ENCODE assay signal across 16 cellular contexts in genomic region chr2:51782874-51783765, GRCh38.
DNase-seq lines count a peak whose midpoint lies in the region; ATAC-seq, FAIRE-seq and TF ChIP-seq lines count a peak whose summit lies in the region.
"Had no signal": no experiment of that assay in that cellular context is flagged by ENCODE, and none has a peak within 500 bp of the region (broad histone marks: within the 10 kb centered on the region; RNA-seq: fewer than 3 reads in every experiment).

No MANE protein-coding gene starts in this region.

- no peak overlapping the region for H3K56ac ChIP-seq in H1 (replicated peaks; ENCODE audit: insufficient read length, low read depth, low read length)

- no peak overlapping the region for H4K91ac ChIP-seq in H1 (replicated peaks; ENCODE audit: insufficient read length, low read length)

- H3K36me3 ChIP-seq in H1 (ENCODE audit: control insufficient read depth in 2 of 4, insufficient read depth in 4 of 4, low read length in 3 of 4) = 0 out of 8 replicates have a peak, but pooled peaks cover 0 to 6% (median 0%) of the 10 kb centered on the region in 4 experiments
- H3K36me3 ChIP-seq: ascending aorta, esophagus muscularis mucosa, thoracic aorta had no signal

- TF ChIP-seq CTCF in H1 (IDR thresholded peaks at IDR 0.05; ENCODE audit: control extremely low read depth in 1 of 3, insufficient read depth in 1 of 3, low read depth in 1 of 3, low read length in 3 of 3) (no peak), GM13977 (IDR thresholded peaks at IDR 0.05; ENCODE audit: extremely low read depth, insufficient read depth, missing control alignments) (no peak)

- H3K9me3 ChIP-seq in H1 (ENCODE audit: insufficient read depth in 2 of 2, low read depth in 1 of 2, low read length in 1 of 2) = peaks cover 0 to 9% of the 10 kb centered on the region in 2 experiments; a peak in 2 of 4 replicates
- H3K9me3 ChIP-seq: ascending aorta, esophagus muscularis mucosa, thoracic aorta had no signal

- no peak overlapping the region for H3K4me3 Mint-ChIP-seq in activated naive CD8-positive, alpha-beta T cell treated with anti-CD3 and anti-CD28 coated beads, Interleukin-2, amount 50 U/mL, for 24 hours
- H3K4me3 Mint-ChIP-seq in activated CD4-positive, alpha-beta memory T cell treated with anti-CD3 and anti-CD28 coated beads, Interleukin-2, amount 10 ng/mL, durations not matched to agents 7 days and 5 days = no peak overlapping the region
- H3K4me3 Mint-ChIP-seq: CD4-positive, alpha-beta memory T cell had no signal

- H3K14ac ChIP-seq in H1 (ENCODE audit: insufficient read length) = no peak overlapping the region

- H3K4ac ChIP-seq in H1 (replicated peaks; ENCODE audit: insufficient read length, low read depth, low read length) = no peak overlapping the region

- 85% methylated on average over 7 of the region's 7 CpGs; no CpG with 5 or more reads in 1 of the 2 experiments for WGBS in H1 (ENCODE audit: extremely low coverage in 1 of 2, insufficient coverage in 1 of 2, insufficient read length in 1 of 2, insufficient replicate concordance in 2 of 2, low coverage in 1 of 2, low lambda C conversion rate in 2 of 2, missing lambda C conversion rate in 1 of 2), 2 experiments

- H3K79me2 ChIP-seq in H1 (ENCODE audit: control insufficient read depth in 1 of 2, insufficient read depth in 2 of 2, low read length in 2 of 2) = no peaks in the 10 kb centered on the region
- H3K79me2 ChIP-seq: parathyroid adenoma had no signal

- no peak overlapping the region for H3K4me2 ChIP-seq in H1 (ENCODE audit: insufficient read depth in 1 of 2, low read depth in 2 of 2, low read length in 2 of 2)

- H3K27me3 ChIP-seq in H1 (replicated peaks in 1 of 4; ENCODE audit: control insufficient read depth in 3 of 4, extremely low read depth in 1 of 4, insufficient read depth in 3 of 4, low read length in 3 of 4) = no peaks in the 10 kb centered on the region
- H3K27me3 ChIP-seq: ascending aorta, esophagus muscularis mucosa had no signal

- no peak overlapping the region for H2BK120ac ChIP-seq in H1 (replicated peaks; ENCODE audit: low read depth, low read length)

- ATAC-seq in activated naive CD8-positive, alpha-beta T cell treated with anti-CD3 and anti-CD28 coated beads, Interleukin-2, amount 50 U/mL, for 24 hours = no peak

- H3K18ac ChIP-seq in H1 (ENCODE audit: extremely low read depth, low read length) = no peak overlapping the region

- no peak overlapping the region for H3K23ac ChIP-seq in H1 (ENCODE audit: insufficient read length)

- no peak for TF ChIP-seq RAD21 in H1 (IDR thresholded peaks at IDR 0.05 in 1 of 2, conservative IDR thresholded peaks at IDR 0.05 in 1 of 2; ENCODE audit: low read depth in 2 of 2, low read length in 2 of 2)

- no peak overlapping the region for H2AK5ac ChIP-seq in H1 (ENCODE audit: low read depth, low read length)

- no peak overlapping the region for H3K27ac Mint-ChIP-seq in activated naive CD8-positive, alpha-beta T cell treated with anti-CD3 and anti-CD28 coated beads, Interleukin-2, amount 50 U/mL, for 24 hours
- no peak overlapping the region for H3K27ac Mint-ChIP-seq in activated CD4-positive, alpha-beta memory T cell treated with anti-CD3 and anti-CD28 coated beads, Interleukin-2, amount 10 ng/mL, durations not matched to agents 7 days and 5 days
- H3K27ac Mint-ChIP-seq: CD4-positive, alpha-beta memory T cell had no signal

- H3K27ac ChIP-seq in H1 (ENCODE audit: low read depth, low read length) = no peak overlapping the region
- H3K27ac ChIP-seq: ascending aorta, esophagus muscularis mucosa, HL-60, parathyroid adenoma, thoracic aorta had no signal

- H3K27me3 Mint-ChIP-seq in activated naive CD8-positive, alpha-beta T cell treated with anti-CD3 and anti-CD28 coated beads, Interleukin-2, amount 50 U/mL, for 24 hours = no peaks in the 10 kb centered on the region
- H3K27me3 Mint-ChIP-seq in activated CD4-positive, alpha-beta memory T cell treated with anti-CD3 and anti-CD28 coated beads, Interleukin-2, amount 10 ng/mL, durations not matched to agents 7 days and 5 days = no peaks in the 10 kb centered on the region
- H3K27me3 Mint-ChIP-seq: CD4-positive, alpha-beta memory T cell had no signal

- no peaks in the 10 kb centered on the region for H3K4me1 ChIP-seq in H1 (replicated peaks in 1 of 4; ENCODE audit: control insufficient read depth in 3 of 4, insufficient read depth in 4 of 4, low read length in 3 of 4)
- H3K4me1 ChIP-seq: ascending aorta, parathyroid adenoma had no signal

- FAIRE-seq in H1 (lab: Jason Lieb, UNC) = no peak

- H3K36me3 Mint-ChIP-seq in activated naive CD8-positive, alpha-beta T cell treated with anti-CD3 and anti-CD28 coated beads, Interleukin-2, amount 50 U/mL, for 24 hours (ENCODE audit: low read depth) = no peaks in the 10 kb centered on the region
- H3K36me3 Mint-ChIP-seq in activated CD4-positive, alpha-beta memory T cell treated with anti-CD3 and anti-CD28 coated beads, Interleukin-2, amount 10 ng/mL, durations not matched to agents 7 days and 5 days (ENCODE audit: low read depth) = no peaks in the 10 kb centered on the region
- H3K36me3 Mint-ChIP-seq: CD4-positive, alpha-beta memory T cell had no signal

- DNase-seq in G401 (ENCODE audit: low spot score) (peak; percentile 85), NCI-H1694 (lab: John Stamatoyannopoulos, UW) (peak; percentile 82), H1 (ENCODE audit: low read depth in 1 of 2, low spot score in 2 of 2) (no peak), myocyte (ENCODE audit: low read depth) (peak; percentile 78), SKM-1 (lab: John Stamatoyannopoulos, UW; ENCODE audit: unreplicated experiment) (no peak), GM13977 (ENCODE audit: low spot score) (no peak)
- no peak for DNase-seq in activated naive CD8-positive, alpha-beta T cell treated with anti-CD3 and anti-CD28 coated beads, Interleukin-2, amount 50 U/mL, for 24 hours
- no peak for DNase-seq in activated CD4-positive, alpha-beta memory T cell treated with anti-CD3 and anti-CD28 coated beads, Interleukin-2, amount 10 ng/mL, durations not matched to agents 7 days and 5 days
- DNase-seq: CD4-positive, alpha-beta memory T cell; NCI-H1105 treated with DMSO at 0.1 percent for 48 hours; OCI-M1 had no signal

- no peak for TF ChIP-seq EP300 in H1 (IDR thresholded peaks at IDR 0.05; ENCODE audit: borderline replicate concordance in 1 of 2, low read depth in 2 of 2, low read length in 2 of 2)

- H2AFZ ChIP-seq in H1 (ENCODE audit: low read length) = 0 out of 2 replicates have a peak overlapping the region, but pooled peaks have one; percentile 22
- H2AFZ ChIP-seq: parathyroid adenoma had no signal

- TF ChIP-seq POLR2A in H1 (IDR thresholded peaks at IDR 0.05; ENCODE audit: control extremely low read depth in 1 of 2, low read depth in 2 of 2, low read length in 2 of 2) = no peak

- no peak overlapping the region for H4K5ac ChIP-seq in H1 (ENCODE audit: insufficient read length, low read depth, low read length)

- H3K9me3 Mint-ChIP-seq in activated naive CD8-positive, alpha-beta T cell treated with anti-CD3 and anti-CD28 coated beads, Interleukin-2, amount 50 U/mL, for 24 hours = peaks cover 5% of the 10 kb centered on the region
- H3K9me3 Mint-ChIP-seq in activated CD4-positive, alpha-beta memory T cell treated with anti-CD3 and anti-CD28 coated beads, Interleukin-2, amount 10 ng/mL, durations not matched to agents 7 days and 5 days = peaks cover 4% of the 10 kb centered on the region

- no peak overlapping the region for H4K8ac ChIP-seq in H1 (ENCODE audit: extremely low read depth, insufficient read depth, low read length)

- H3K4me1 Mint-ChIP-seq in activated naive CD8-positive, alpha-beta T cell treated with anti-CD3 and anti-CD28 coated beads, Interleukin-2, amount 50 U/mL, for 24 hours = no peaks in the 10 kb centered on the region
- no peaks in the 10 kb centered on the region for H3K4me1 Mint-ChIP-seq in activated CD4-positive, alpha-beta memory T cell treated with anti-CD3 and anti-CD28 coated beads, Interleukin-2, amount 10 ng/mL, durations not matched to agents 7 days and 5 days
- H3K4me1 Mint-ChIP-seq: CD4-positive, alpha-beta memory T cell had no signal

- no peak overlapping the region for H3K9ac ChIP-seq in H1 (replicated peaks in 1 of 4; ENCODE audit: extremely low read depth in 1 of 4, low read depth in 3 of 4, low read length in 3 of 4)
- H3K9ac ChIP-seq: parathyroid adenoma had no signal

- no peaks in the 10 kb centered on the region for H4K20me1 ChIP-seq in H1 (replicated peaks in 1 of 2; ENCODE audit: control insufficient read depth in 1 of 2, insufficient read depth in 2 of 2, low read length in 2 of 2)

- H3K4me3 ChIP-seq in H1 (ENCODE audit: extremely low read depth in 1 of 4, insufficient read depth in 2 of 4, low read depth in 3 of 4, low read length in 4 of 4) = no peak overlapping the region
- H3K4me3 ChIP-seq: ascending aorta, esophagus muscularis mucosa, thoracic aorta had no signal

- in situ Hi-C loops in G401 (cut with HindIII; ENCODE audit: low sequenced_read_pairs) (no loop called here), GM13977 (cut with MboI; ENCODE audit: low pct_unique_long_range_greater_than_20kb, low sequenced_read_pairs, unreplicated experiment) (no loop called here)

- POLR2A ChIA-PET in H1 (lab: Charles Lee; ENCODE audit: partially characterized antibody) = no interaction called here
- POLR2A ChIA-PET in activated CD4-positive, alpha-beta memory T cell treated with anti-CD3 and anti-CD28 coated beads, Interleukin-2, amount 10 ng/mL, durations not matched to agents 7 days and 5 days (lab: Charles Lee) = no interaction called here

- no peak overlapping the region for H2BK20ac ChIP-seq in H1 (ENCODE audit: low read length)

- CTCF ChIA-PET in H1 (lab: Charles Lee; ENCODE audit: partially characterized antibody) = interaction anchor here (0.6 to 5.9 kb wide), 3 partner anchors 12 to 687 kb away, joined by 4 to 48 read pairs (median 5); no protein-coding TSS in a partner anchor
- CTCF ChIA-PET in activated CD4-positive, alpha-beta memory T cell treated with anti-CD3 and anti-CD28 coated beads, Interleukin-2, amount 10 ng/mL, durations not matched to agents 7 days and 5 days (lab: Charles Lee) = no interaction called here

- H2BK12ac ChIP-seq in H1 (ENCODE audit: low read depth, low read length) = no peak overlapping the region

- no peak overlapping the region for H2BK5ac ChIP-seq in H1 (ENCODE audit: low read depth, low read length)

- no peaks in the 10 kb centered on the region for H3K79me1 ChIP-seq in H1 (ENCODE audit: low read depth, low read length)

- no peak overlapping the region for H2BK15ac ChIP-seq in H1 (ENCODE audit: low read length)

- H3K23me2 ChIP-seq in H1 (ENCODE audit: low read depth, low read length) = no peaks in the 10 kb centered on the region

TF ChIP-seq in H1, 55 proteins besides CTCF, POLR2A, EP300 and RAD21 (continues in another document):
- no peak for TF ChIP-seq CTBP2 (IDR thresholded peaks at IDR 0.05; ENCODE audit: borderline replicate concordance, insufficient read depth, insufficient read length, low read length)
- no peak for TF ChIP-seq TEAD4 (IDR thresholded peaks at IDR 0.05; ENCODE audit: low read depth, low read length)
- TF ChIP-seq KDM1A (IDR thresholded peaks at IDR 0.05; ENCODE audit: borderline replicate concordance, low read length) = no peak
- TF ChIP-seq SIN3A (conservative IDR thresholded peaks at IDR 0.05 in 1 of 2, IDR thresholded peaks at IDR 0.05 in 1 of 2; ENCODE audit: low read depth in 1 of 2, low read length in 2 of 2) = no peak
- TF ChIP-seq RNF2 (IDR thresholded peaks at IDR 0.05; ENCODE audit: borderline replicate concordance, low read depth, low read length, missing control alignments, poor library complexity, severe bottlenecking) = no peak

Comparison
In these comparisons a context has a peak if more than half of its experiments do, and no peak if none do; other contexts are left out.
1. DNase-seq: peak in G401 (single experiment), NCI-H1694 (single experiment) and myocyte (single experiment); none in H1 (0 of 2), SKM-1 (single experiment), activated naive CD8-positive, alpha-beta T cell treated with anti-CD3 and anti-CD28 coated beads, Interleukin-2, amount 50 U/mL, for 24 hours (single experiment), GM13977 (single experiment) and activated CD4-positive, alpha-beta memory T cell treated with anti-CD3 and anti-CD28 coated beads, Interleukin-2, amount 10 ng/mL, durations not matched to agents 7 days and 5 days (single experiment).